1 cellular context compared by ENCODE assay signal in genomic region chr22:32444068-32444467, GRCh38.
TF ChIP-seq lines count a peak whose summit lies in the region.

No MANE protein-coding gene starts in this region.

TF ChIP-seq in GM23338, 12 proteins besides CTCF, POLR2A, EP300 and RAD21 (continued from another document):
- TF ChIP-seq ZNF462 (CRISPR knock-in tag; IDR thresholded peaks at IDR 0.05) (no peak), POLR2AphosphoS5 (IDR thresholded peaks at IDR 0.05; ENCODE audit: low read depth) (no peak), STAT1 (IDR thresholded peaks at IDR 0.05; ENCODE audit: unreplicated experiment) (no peak), EZH2 (IDR thresholded peaks at IDR 0.05; ENCODE audit: low read depth, unreplicated experiment) (no peak)
